ENCODE assay signal across 25 cellular contexts in genomic region chr5:111598996-111599395, GRCh38.
A peak's percentile ranks its signal among the peaks of the same experiment; 100 is the strongest.
DNase-seq lines count a peak whose midpoint lies in the region; ATAC-seq, FAIRE-seq and TF ChIP-seq lines count a peak whose summit lies in the region.
"Had no signal": no experiment of that assay in that cellular context is flagged by ENCODE, and none has a peak within 500 bp of the region (broad histone marks: within the 10 kb centered on the region; RNA-seq: fewer than 3 reads in every experiment).

No MANE protein-coding gene starts in this region.

- WGBS in neuronal stem cell (ENCODE audit: extremely low coverage in 2 of 2, insufficient read length in 2 of 2, insufficient replicate concordance in 1 of 2), 2 donors: no CpG with 5 or more reads among the region's 2 CpGs

- no peak overlapping the region for H2BK12ac ChIP-seq in neuronal stem cell (ENCODE audit: low read length)

- peak overlapping the region; percentile 25 for H3K18ac ChIP-seq in neuronal stem cell (ENCODE audit: low read length)

- H3K9me3 ChIP-seq in neuronal stem cell (replicated peaks in 1 of 2; ENCODE audit: control insufficient read depth in 2 of 2, insufficient read depth in 1 of 2, low read depth in 1 of 2, low read length in 2 of 2) (peaks cover 0 to 4% of the 10 kb centered on the region in 2 donors), vagina (no peaks in the 10 kb centered on the region)
- H3K9me3 ChIP-seq: BE2C had no signal

- no peak overlapping the region for H3K23ac ChIP-seq in neuronal stem cell (ENCODE audit: low read depth, low read length, poor library complexity)

- intact Hi-C loops in vagina (cut with DNase I): no loop called here

- no peak overlapping the region for H2AFZ ChIP-seq in neuronal stem cell (ENCODE audit: low read length)

- no peak overlapping the region for H2BK15ac ChIP-seq in neuronal stem cell (ENCODE audit: low read length)

- H4K91ac ChIP-seq in neuronal stem cell (ENCODE audit: low read depth, low read length, poor library complexity): no peak overlapping the region

- H3K79me1 ChIP-seq in neuronal stem cell (ENCODE audit: low read depth, low read length): peaks cover 1% of the 10 kb centered on the region

- no peak overlapping the region for H3K4ac ChIP-seq in neuronal stem cell (ENCODE audit: low read length)

- H3K4me1 ChIP-seq in neuronal stem cell (ENCODE audit: control insufficient read depth in 2 of 2, insufficient read depth in 1 of 2, low read depth in 1 of 2, low read length in 2 of 2): peaks cover 4 to 9% of the 10 kb centered on the region in 2 donors
- H3K4me1 ChIP-seq in vagina: no peaks in the 10 kb centered on the region
- H3K4me1 ChIP-seq: BE2C, BLaER1 had no signal

- H3K27me3 ChIP-seq in bronchial epithelial cell (ENCODE audit: control insufficient read depth, insufficient read depth, low read length): peaks cover 1% of the 10 kb centered on the region
- no peaks in the 10 kb centered on the region for H3K27me3 ChIP-seq in neuronal stem cell (ENCODE audit: control insufficient read depth in 3 of 3, insufficient read depth in 3 of 3, low read depth in 1 of 3, low read length in 3 of 3)
- H3K27me3 ChIP-seq in vagina: no peaks in the 10 kb centered on the region
- H3K27me3 ChIP-seq: BE2C, BLaER1 had no signal

- no peak overlapping the region for H3K14ac ChIP-seq in neuronal stem cell (ENCODE audit: low read length)

- peak; percentile 58 for FAIRE-seq in bronchial epithelial cell (lab: Jason Lieb, UNC)
- FAIRE-seq: A204.1, GM12891, GM19239 had no signal

- TF ChIP-seq CTCF in bronchial epithelial cell (IDR thresholded peaks at IDR 0.05; ENCODE audit: insufficient read depth, low read length, severe bottlenecking) (no peak), epithelial cell of esophagus (IDR thresholded peaks at IDR 0.05; ENCODE audit: insufficient read depth, low read depth, low read length, missing control alignments) (no peak), vagina (IDR thresholded peaks at IDR 0.05) (no peak)

- H3K4me2 ChIP-seq in neuronal stem cell (ENCODE audit: insufficient read depth, low read length, poor library complexity, severe bottlenecking): no peak overlapping the region
- H3K4me2 ChIP-seq: BLaER1 had no signal

- no peak overlapping the region for H4K8ac ChIP-seq in neuronal stem cell (ENCODE audit: low read depth, low read length)

- H3K27ac ChIP-seq in neuronal stem cell (replicated peaks; ENCODE audit: low read length) (no peak overlapping the region), vagina (no peak overlapping the region)
- H3K27ac ChIP-seq: BLaER1 had no signal

- H3K36me3 ChIP-seq in bronchial epithelial cell (ENCODE audit: control insufficient read depth, insufficient read depth, low read length) (no peaks in the 10 kb centered on the region), neuronal stem cell (replicated peaks in 1 of 2; ENCODE audit: control insufficient read depth in 2 of 2, insufficient read depth in 2 of 2, low read length in 2 of 2) (no peaks in the 10 kb centered on the region), vagina (no peaks in the 10 kb centered on the region)
- H3K36me3 ChIP-seq: BE2C, BLaER1 had no signal

- H3K9ac ChIP-seq in neuronal stem cell (ENCODE audit: low read depth, low read length, poor library complexity): no peak overlapping the region
- H3K9ac ChIP-seq: BLaER1 had no signal

- DNase-seq in bronchial epithelial cell (ENCODE audit: low read depth) (no peak), epithelial cell of esophagus (ENCODE audit: low read depth) (peak; percentile 45), neuronal stem cell (ENCODE audit: low spot score) (no peak), vagina (ENCODE audit: extremely low spot score in 2 of 2) (no peak), amniotic stem cell (lab: John Stamatoyannopoulos, UW) (no peak)
- DNase-seq in stimulated activated naive CD8-positive, alpha-beta T cell treated with anti-CD3 and anti-CD28 coated beads, Interleukin-15, Interleukin-2, amounts not matched to agents 100 U/mL and 50 U/mL, for 24 hours: no peak
- DNase-seq: 8988T; ACHN; BE2C; C1 segment of cervical spinal cord; CD4-positive, alpha-beta memory T cell; CD4-positive, CD25-positive, alpha-beta regulatory T cell; CD8-positive, alpha-beta memory T cell; COR-L47; DMS 273 treated with DMSO at 0.1 percent for 48 hours; DMS153; DMS53; DMS79; DND-41; EL; GDM1 had no signal

- no peak overlapping the region for H2AK5ac ChIP-seq in neuronal stem cell (ENCODE audit: low read depth, low read length)

- ATAC-seq in stimulated activated naive CD8-positive, alpha-beta T cell treated with anti-CD3 and anti-CD28 coated beads, Interleukin-15, Interleukin-2, amounts not matched to agents 100 U/mL and 50 U/mL, for 24 hours: no peak

- H2BK120ac ChIP-seq in neuronal stem cell (ENCODE audit: low read depth, low read length): no peak overlapping the region

- H2BK5ac ChIP-seq in neuronal stem cell (ENCODE audit: low read length): no peak overlapping the region

- TF ChIP-seq POLR2A in vagina (IDR thresholded peaks at IDR 0.05): no peak

- H3K4me3 ChIP-seq in bronchial epithelial cell (ENCODE audit: low read depth, low read length): no peak overlapping the region
- no peak overlapping the region for H3K4me3 ChIP-seq in epithelial cell of esophagus (ENCODE audit: low read length)
- H3K4me3 ChIP-seq in neuronal stem cell (ENCODE audit: low read length in 2 of 2): no peak overlapping the region
- no peak overlapping the region for H3K4me3 ChIP-seq in vagina
- H3K4me3 ChIP-seq: BLaER1 had no signal
